Comparison of ENCODE assay signal across 1 cellular context in the genomic region with DNA sequence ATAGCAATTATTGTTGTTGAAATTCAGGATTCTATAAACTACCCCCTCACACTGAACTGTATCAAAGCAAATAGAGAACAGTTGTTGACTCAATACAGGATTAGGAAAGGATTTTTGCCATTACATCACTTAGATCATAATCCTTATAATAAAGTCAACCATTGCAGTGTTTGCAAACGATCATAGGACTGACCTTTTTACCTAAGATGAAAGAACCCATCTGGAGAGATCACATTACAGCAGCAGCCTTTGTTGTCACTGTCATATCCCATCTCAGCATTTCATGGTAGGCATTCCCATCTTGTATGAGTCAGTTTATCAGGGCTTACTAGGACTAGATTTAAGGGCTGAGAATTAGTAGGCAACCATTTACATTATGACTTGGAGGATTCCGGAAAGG.
TF ChIP-seq lines count a peak whose summit lies in the region.

No MANE protein-coding gene starts in this region.

TF ChIP-seq in HepG2, 621 proteins besides CTCF, POLR2A, EP300 and RAD21 (continued from another document and continues in another):
- TF ChIP-seq, protein P1, sequence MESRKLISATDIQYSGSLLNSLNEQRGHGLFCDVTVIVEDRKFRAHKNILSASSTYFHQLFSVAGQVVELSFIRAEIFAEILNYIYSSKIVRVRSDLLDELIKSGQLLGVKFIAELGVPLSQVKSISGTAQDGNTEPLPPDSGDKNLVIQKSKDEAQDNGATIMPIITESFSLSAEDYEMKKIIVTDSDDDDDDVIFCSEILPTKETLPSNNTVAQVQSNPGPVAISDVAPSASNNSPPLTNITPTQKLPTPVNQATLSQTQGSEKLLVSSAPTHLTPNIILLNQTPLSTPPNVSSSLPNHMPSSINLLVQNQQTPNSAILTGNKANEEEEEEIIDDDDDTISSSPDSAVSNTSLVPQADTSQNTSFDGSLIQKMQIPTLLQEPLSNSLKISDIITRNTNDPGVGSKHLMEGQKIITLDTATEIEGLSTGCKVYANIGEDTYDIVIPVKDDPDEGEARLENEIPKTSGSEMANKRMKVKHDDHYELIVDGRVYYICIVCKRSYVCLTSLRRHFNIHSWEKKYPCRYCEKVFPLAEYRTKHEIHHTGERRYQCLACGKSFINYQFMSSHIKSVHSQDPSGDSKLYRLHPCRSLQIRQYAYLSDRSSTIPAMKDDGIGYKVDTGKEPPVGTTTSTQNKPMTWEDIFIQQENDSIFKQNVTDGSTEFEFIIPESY (CRISPR knock-in tag; IDR thresholded peaks at IDR 0.05) = no peak
- TF ChIP-seq, protein P2, sequence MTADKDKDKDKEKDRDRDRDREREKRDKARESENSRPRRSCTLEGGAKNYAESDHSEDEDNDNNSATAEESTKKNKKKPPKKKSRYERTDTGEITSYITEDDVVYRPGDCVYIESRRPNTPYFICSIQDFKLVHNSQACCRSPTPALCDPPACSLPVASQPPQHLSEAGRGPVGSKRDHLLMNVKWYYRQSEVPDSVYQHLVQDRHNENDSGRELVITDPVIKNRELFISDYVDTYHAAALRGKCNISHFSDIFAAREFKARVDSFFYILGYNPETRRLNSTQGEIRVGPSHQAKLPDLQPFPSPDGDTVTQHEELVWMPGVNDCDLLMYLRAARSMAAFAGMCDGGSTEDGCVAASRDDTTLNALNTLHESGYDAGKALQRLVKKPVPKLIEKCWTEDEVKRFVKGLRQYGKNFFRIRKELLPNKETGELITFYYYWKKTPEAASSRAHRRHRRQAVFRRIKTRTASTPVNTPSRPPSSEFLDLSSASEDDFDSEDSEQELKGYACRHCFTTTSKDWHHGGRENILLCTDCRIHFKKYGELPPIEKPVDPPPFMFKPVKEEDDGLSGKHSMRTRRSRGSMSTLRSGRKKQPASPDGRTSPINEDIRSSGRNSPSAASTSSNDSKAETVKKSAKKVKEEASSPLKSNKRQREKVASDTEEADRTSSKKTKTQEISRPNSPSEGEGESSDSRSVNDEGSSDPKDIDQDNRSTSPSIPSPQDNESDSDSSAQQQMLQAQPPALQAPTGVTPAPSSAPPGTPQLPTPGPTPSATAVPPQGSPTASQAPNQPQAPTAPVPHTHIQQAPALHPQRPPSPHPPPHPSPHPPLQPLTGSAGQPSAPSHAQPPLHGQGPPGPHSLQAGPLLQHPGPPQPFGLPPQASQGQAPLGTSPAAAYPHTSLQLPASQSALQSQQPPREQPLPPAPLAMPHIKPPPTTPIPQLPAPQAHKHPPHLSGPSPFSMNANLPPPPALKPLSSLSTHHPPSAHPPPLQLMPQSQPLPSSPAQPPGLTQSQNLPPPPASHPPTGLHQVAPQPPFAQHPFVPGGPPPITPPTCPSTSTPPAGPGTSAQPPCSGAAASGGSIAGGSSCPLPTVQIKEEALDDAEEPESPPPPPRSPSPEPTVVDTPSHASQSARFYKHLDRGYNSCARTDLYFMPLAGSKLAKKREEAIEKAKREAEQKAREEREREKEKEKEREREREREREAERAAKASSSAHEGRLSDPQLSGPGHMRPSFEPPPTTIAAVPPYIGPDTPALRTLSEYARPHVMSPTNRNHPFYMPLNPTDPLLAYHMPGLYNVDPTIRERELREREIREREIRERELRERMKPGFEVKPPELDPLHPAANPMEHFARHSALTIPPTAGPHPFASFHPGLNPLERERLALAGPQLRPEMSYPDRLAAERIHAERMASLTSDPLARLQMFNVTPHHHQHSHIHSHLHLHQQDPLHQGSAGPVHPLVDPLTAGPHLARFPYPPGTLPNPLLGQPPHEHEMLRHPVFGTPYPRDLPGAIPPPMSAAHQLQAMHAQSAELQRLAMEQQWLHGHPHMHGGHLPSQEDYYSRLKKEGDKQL (CRISPR knock-in tag; IDR thresholded peaks at IDR 0.05; ENCODE audit: low read depth) = peak; percentile 97
- TF ChIP-seq, protein P3, sequence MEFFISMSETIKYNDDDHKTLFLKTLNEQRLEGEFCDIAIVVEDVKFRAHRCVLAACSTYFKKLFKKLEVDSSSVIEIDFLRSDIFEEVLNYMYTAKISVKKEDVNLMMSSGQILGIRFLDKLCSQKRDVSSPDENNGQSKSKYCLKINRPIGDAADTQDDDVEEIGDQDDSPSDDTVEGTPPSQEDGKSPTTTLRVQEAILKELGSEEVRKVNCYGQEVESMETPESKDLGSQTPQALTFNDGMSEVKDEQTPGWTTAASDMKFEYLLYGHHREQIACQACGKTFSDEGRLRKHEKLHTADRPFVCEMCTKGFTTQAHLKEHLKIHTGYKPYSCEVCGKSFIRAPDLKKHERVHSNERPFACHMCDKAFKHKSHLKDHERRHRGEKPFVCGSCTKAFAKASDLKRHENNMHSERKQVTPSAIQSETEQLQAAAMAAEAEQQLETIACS (CRISPR knock-in tag; IDR thresholded peaks at IDR 0.05) = no peak
- TF ChIP-seq, protein P4, sequence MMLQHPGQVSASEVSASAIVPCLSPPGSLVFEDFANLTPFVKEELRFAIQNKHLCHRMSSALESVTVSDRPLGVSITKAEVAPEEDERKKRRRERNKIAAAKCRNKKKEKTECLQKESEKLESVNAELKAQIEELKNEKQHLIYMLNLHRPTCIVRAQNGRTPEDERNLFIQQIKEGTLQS (CRISPR knock-in tag; IDR thresholded peaks at IDR 0.05) = peak; percentile 70
- TF ChIP-seq RAD51 (IDR thresholded peaks at IDR 0.05; ENCODE audit: borderline replicate concordance) (no peak), YEATS4 (CRISPR knock-in tag; IDR thresholded peaks at IDR 0.05; ENCODE audit: borderline replicate concordance) (no peak), ZSCAN20 (CRISPR knock-in tag; IDR thresholded peaks at IDR 0.05; ENCODE audit: borderline replicate concordance) (no peak), ZNF34 (CRISPR knock-in tag; IDR thresholded peaks at IDR 0.05; ENCODE audit: borderline replicate concordance) (no peak), NFKBIZ (CRISPR knock-in tag; IDR thresholded peaks at IDR 0.05) (0 out of 2 replicates have a peak, but pooled peaks have one; percentile 57), ZNF644 (CRISPR knock-in tag; IDR thresholded peaks at IDR 0.05; ENCODE audit: low read depth) (peak; percentile 93), CBX1 (IDR thresholded peaks at IDR 0.05; ENCODE audit: low read depth) (no peak), ETV6 (CRISPR knock-in tag; conservative IDR thresholded peaks at IDR 0.05) (no peak), ZNF136 (CRISPR knock-in tag; IDR thresholded peaks at IDR 0.05; ENCODE audit: low read depth) (no peak), ZNF562 (CRISPR knock-in tag; IDR thresholded peaks at IDR 0.05; ENCODE audit: borderline replicate concordance) (no peak), ZNF3 (CRISPR knock-in tag; IDR thresholded peaks at IDR 0.05) (no peak), PHF8 (CRISPR knock-in tag; IDR thresholded peaks at IDR 0.05) (no peak), THYN1 (CRISPR knock-in tag; IDR thresholded peaks at IDR 0.05; ENCODE audit: borderline replicate concordance, low read depth) (no peak), SNAPC2 (CRISPR knock-in tag; IDR thresholded peaks at IDR 0.05) (no peak), MED1 (CRISPR knock-in tag; IDR thresholded peaks at IDR 0.05) (peak; percentile 85), ZNF790 (CRISPR knock-in tag; IDR thresholded peaks at IDR 0.05; ENCODE audit: borderline replicate concordance) (no peak), RARA (CRISPR knock-in tag; IDR thresholded peaks at IDR 0.05) (peak; percentile 98), HMG20A (CRISPR knock-in tag; IDR thresholded peaks at IDR 0.05; ENCODE audit: borderline replicate concordance) (peak; percentile 96), GPN1 (CRISPR knock-in tag; IDR thresholded peaks at IDR 0.05; ENCODE audit: borderline replicate concordance) (no peak), ASH2L (IDR thresholded peaks at IDR 0.05; ENCODE audit: insufficient read length, low read depth, low read length) (peak; percentile 41), ZNF543 (CRISPR knock-in tag; IDR thresholded peaks at IDR 0.05) (0 out of 2 replicates have a peak, but pooled peaks have one; percentile 34), MEIS1 (CRISPR knock-in tag; IDR thresholded peaks at IDR 0.05; ENCODE audit: borderline replicate concordance) (no peak), MED8 (CRISPR knock-in tag; IDR thresholded peaks at IDR 0.05; ENCODE audit: insufficient replicate concordance) (no peak), CBX2 (IDR thresholded peaks at IDR 0.05; ENCODE audit: low read depth, low read length) (no peak), CBX2 (CRISPR knock-in tag; IDR thresholded peaks at IDR 0.05; ENCODE audit: low read depth) (no peak), PHB2 (IDR thresholded peaks at IDR 0.05; ENCODE audit: partially characterized antibody) (no peak)
- TF ChIP-seq, protein P5, sequence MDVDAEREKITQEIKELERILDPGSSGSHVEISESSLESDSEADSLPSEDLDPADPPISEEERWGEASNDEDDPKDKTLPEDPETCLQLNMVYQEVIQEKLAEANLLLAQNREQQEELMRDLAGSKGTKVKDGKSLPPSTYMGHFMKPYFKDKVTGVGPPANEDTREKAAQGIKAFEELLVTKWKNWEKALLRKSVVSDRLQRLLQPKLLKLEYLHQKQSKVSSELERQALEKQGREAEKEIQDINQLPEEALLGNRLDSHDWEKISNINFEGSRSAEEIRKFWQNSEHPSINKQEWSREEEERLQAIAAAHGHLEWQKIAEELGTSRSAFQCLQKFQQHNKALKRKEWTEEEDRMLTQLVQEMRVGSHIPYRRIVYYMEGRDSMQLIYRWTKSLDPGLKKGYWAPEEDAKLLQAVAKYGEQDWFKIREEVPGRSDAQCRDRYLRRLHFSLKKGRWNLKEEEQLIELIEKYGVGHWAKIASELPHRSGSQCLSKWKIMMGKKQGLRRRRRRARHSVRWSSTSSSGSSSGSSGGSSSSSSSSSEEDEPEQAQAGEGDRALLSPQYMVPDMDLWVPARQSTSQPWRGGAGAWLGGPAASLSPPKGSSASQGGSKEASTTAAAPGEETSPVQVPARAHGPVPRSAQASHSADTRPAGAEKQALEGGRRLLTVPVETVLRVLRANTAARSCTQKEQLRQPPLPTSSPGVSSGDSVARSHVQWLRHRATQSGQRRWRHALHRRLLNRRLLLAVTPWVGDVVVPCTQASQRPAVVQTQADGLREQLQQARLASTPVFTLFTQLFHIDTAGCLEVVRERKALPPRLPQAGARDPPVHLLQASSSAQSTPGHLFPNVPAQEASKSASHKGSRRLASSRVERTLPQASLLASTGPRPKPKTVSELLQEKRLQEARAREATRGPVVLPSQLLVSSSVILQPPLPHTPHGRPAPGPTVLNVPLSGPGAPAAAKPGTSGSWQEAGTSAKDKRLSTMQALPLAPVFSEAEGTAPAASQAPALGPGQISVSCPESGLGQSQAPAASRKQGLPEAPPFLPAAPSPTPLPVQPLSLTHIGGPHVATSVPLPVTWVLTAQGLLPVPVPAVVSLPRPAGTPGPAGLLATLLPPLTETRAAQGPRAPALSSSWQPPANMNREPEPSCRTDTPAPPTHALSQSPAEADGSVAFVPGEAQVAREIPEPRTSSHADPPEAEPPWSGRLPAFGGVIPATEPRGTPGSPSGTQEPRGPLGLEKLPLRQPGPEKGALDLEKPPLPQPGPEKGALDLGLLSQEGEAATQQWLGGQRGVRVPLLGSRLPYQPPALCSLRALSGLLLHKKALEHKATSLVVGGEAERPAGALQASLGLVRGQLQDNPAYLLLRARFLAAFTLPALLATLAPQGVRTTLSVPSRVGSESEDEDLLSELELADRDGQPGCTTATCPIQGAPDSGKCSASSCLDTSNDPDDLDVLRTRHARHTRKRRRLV (CRISPR knock-in tag; IDR thresholded peaks at IDR 0.05) = no peak
- TF ChIP-seq, protein P6, sequence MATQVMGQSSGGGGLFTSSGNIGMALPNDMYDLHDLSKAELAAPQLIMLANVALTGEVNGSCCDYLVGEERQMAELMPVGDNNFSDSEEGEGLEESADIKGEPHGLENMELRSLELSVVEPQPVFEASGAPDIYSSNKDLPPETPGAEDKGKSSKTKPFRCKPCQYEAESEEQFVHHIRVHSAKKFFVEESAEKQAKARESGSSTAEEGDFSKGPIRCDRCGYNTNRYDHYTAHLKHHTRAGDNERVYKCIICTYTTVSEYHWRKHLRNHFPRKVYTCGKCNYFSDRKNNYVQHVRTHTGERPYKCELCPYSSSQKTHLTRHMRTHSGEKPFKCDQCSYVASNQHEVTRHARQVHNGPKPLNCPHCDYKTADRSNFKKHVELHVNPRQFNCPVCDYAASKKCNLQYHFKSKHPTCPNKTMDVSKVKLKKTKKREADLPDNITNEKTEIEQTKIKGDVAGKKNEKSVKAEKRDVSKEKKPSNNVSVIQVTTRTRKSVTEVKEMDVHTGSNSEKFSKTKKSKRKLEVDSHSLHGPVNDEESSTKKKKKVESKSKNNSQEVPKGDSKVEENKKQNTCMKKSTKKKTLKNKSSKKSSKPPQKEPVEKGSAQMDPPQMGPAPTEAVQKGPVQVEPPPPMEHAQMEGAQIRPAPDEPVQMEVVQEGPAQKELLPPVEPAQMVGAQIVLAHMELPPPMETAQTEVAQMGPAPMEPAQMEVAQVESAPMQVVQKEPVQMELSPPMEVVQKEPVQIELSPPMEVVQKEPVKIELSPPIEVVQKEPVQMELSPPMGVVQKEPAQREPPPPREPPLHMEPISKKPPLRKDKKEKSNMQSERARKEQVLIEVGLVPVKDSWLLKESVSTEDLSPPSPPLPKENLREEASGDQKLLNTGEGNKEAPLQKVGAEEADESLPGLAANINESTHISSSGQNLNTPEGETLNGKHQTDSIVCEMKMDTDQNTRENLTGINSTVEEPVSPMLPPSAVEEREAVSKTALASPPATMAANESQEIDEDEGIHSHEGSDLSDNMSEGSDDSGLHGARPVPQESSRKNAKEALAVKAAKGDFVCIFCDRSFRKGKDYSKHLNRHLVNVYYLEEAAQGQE (IDR thresholded peaks at IDR 0.05; ENCODE audit: borderline replicate concordance in 1 of 2, low read depth in 1 of 2, low read length in 2 of 2) = no peak
- TF ChIP-seq, protein P7, sequence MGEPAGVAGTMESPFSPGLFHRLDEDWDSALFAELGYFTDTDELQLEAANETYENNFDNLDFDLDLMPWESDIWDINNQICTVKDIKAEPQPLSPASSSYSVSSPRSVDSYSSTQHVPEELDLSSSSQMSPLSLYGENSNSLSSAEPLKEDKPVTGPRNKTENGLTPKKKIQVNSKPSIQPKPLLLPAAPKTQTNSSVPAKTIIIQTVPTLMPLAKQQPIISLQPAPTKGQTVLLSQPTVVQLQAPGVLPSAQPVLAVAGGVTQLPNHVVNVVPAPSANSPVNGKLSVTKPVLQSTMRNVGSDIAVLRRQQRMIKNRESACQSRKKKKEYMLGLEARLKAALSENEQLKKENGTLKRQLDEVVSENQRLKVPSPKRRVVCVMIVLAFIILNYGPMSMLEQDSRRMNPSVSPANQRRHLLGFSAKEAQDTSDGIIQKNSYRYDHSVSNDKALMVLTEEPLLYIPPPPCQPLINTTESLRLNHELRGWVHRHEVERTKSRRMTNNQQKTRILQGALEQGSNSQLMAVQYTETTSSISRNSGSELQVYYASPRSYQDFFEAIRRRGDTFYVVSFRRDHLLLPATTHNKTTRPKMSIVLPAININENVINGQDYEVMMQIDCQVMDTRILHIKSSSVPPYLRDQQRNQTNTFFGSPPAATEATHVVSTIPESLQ (CRISPR knock-in tag; conservative IDR thresholded peaks at IDR 0.05) = no peak
